ENCODE assay signal across 33 cellular contexts in genomic region chr5:55921617-55922016, GRCh38.
"Had no signal": no experiment of that assay in that cellular context is flagged by ENCODE, and none has a peak within 500 bp of the region (broad histone marks: within the 10 kb centered on the region; RNA-seq: fewer than 3 reads in every experiment).

No MANE protein-coding gene starts in this region.

- H3K36me3 ChIP-seq: SJSA1, WERI-Rb-1 had no signal

- H3K27ac Mint-ChIP-seq: activated CD8-positive, alpha-beta T cell treated with anti-CD3 and anti-CD28 coated beads for 36 hours; activated naive CD4-positive, alpha-beta T cell treated with anti-CD3 and anti-CD28 coated beads for 36 hours; activated naive CD8-positive, alpha-beta T cell; activated naive CD8-positive, alpha-beta T cell treated with anti-CD3 and anti-CD28 coated beads, Interleukin-2, amount 50 U/mL, for 24 hours; activated T-helper 1 cell treated with anti-CD3 and anti-CD28 coated beads, Interleukin-12 subunit alpha, Interleukin-12 subunit beta, Interleukin-2, Interleukin-4 antibody, amounts not matched to agents 30 ng/mL and 10 ng/mL and 1 ng/mL, durations not matched to agents 14 hours and 24 hours and 36 hours; brain; T-cell; T-helper 17 cell had no signal

- H3K27me3 ChIP-seq: SJSA1 had no signal

- H3K9me3 Mint-ChIP-seq: activated CD8-positive, alpha-beta T cell treated with anti-CD3 and anti-CD28 coated beads for 36 hours; activated naive CD4-positive, alpha-beta T cell treated with anti-CD3 and anti-CD28 coated beads for 36 hours; activated naive CD8-positive, alpha-beta T cell treated with anti-CD3 and anti-CD28 coated beads, Interleukin-2, amount 50 U/mL, for 24 hours; activated T-cell treated with anti-CD3 and anti-CD28 coated beads, Interleukin-2, amount 50 U/mL, for 4 hours; activated T-helper 1 cell treated with anti-CD3 and anti-CD28 coated beads, Interleukin-12 subunit alpha, Interleukin-12 subunit beta, Interleukin-2, Interleukin-4 antibody, amounts not matched to agents 30 ng/mL and 10 ng/mL and 1 ng/mL, durations not matched to agents 14 hours and 24 hours and 36 hours; T-cell had no signal

- H3K27me3 Mint-ChIP-seq: activated CD8-positive, alpha-beta T cell treated with anti-CD3 and anti-CD28 coated beads for 36 hours; activated naive CD8-positive, alpha-beta T cell; T-cell had no signal

- H3K9me3 ChIP-seq: SJSA1 had no signal

- DNase-seq: activated CD4-positive, alpha-beta T cell treated with anti-CD3 and anti-CD28 coated beads for 1 hour; activated CD4-positive, alpha-beta T cell treated with anti-CD3 and anti-CD28 coated beads for 48 hours; activated CD4-positive, CD25-positive, alpha-beta regulatory T cell; activated CD8-positive, alpha-beta memory T cell treated with anti-CD3 and anti-CD28 coated beads, Interleukin-2, amount 50 U/mL, for 4 hours; activated CD8-positive, alpha-beta T cell treated with anti-CD3 and anti-CD28 coated beads for 36 hours; activated gamma-delta T cell treated with Interleukin-2 at 50 U/mL for 16 hours; activated naive CD4-positive, alpha-beta T cell treated with anti-CD3 and anti-CD28 coated beads for 36 hours; activated naive CD8-positive, alpha-beta T cell treated with anti-CD3 and anti-CD28 coated beads, Interleukin-2, amount 50 U/mL, for 24 hours; activated T-cell treated with anti-CD3 and anti-CD28 coated beads for 4 hours; activated T-cell treated with anti-CD3 and anti-CD28 coated beads, Interleukin-2, amount 50 U/mL, for 4 hours; central memory CD4-positive, alpha-beta T cell; Kasumi-1; KG1; MM.1S; MV-4-11; NCI-H1092; NCI-H1436 treated with DMSO at 0.1 percent for 48 hours; NCI-H1694 treated with DMSO at 0.1 percent for 48 hours; NCI-H2029; NCI-H345; NCI-H524 treated with DMSO at 0.1 percent for 48 hours; RPMI8226; SHP77 treated with DMSO at 0.1 percent for 48 hours; T-cell; T-helper 17 cell; T-helper 9 cell; WERI-Rb-1 had no signal

- H3K27ac ChIP-seq: SJSA1, WERI-Rb-1 had no signal

- H3K4me3 Mint-ChIP-seq: activated CD8-positive, alpha-beta T cell treated with anti-CD3 and anti-CD28 coated beads for 36 hours; activated naive CD4-positive, alpha-beta T cell treated with anti-CD3 and anti-CD28 coated beads for 36 hours; activated naive CD8-positive, alpha-beta T cell; activated naive CD8-positive, alpha-beta T cell treated with anti-CD3 and anti-CD28 coated beads, Interleukin-2, amount 50 U/mL, for 24 hours; activated T-cell treated with anti-CD3 and anti-CD28 coated beads, Interleukin-2, amount 50 U/mL, for 4 hours; activated T-helper 1 cell treated with anti-CD3 and anti-CD28 coated beads, Interleukin-12 subunit alpha, Interleukin-12 subunit beta, Interleukin-2, Interleukin-4 antibody, amounts not matched to agents 30 ng/mL and 10 ng/mL and 1 ng/mL, durations not matched to agents 14 hours and 24 hours and 36 hours; brain; T-cell; T-helper 17 cell had no signal

- H3K4me3 ChIP-seq: SJSA1 had no signal

- H3K36me3 Mint-ChIP-seq: activated naive CD8-positive, alpha-beta T cell; brain; T-cell had no signal

- H3K4me1 Mint-ChIP-seq: brain had no signal

- ATAC-seq: activated CD8-positive, alpha-beta T cell treated with anti-CD3 and anti-CD28 coated beads for 36 hours; activated naive CD8-positive, alpha-beta T cell treated with anti-CD3 and anti-CD28 coated beads, Interleukin-2, amount 50 U/mL, for 24 hours; activated T-cell treated with anti-CD3 and anti-CD28 coated beads, Interleukin-2, amount 50 U/mL, for 4 hours; Panc1; SK-N-SH treated with all-trans-retinoic acid at 6 μM for 48 hours; T-cell; T-helper 17 cell had no signal
